ENCODE assay signal across 25 cellular contexts in the genomic region with DNA sequence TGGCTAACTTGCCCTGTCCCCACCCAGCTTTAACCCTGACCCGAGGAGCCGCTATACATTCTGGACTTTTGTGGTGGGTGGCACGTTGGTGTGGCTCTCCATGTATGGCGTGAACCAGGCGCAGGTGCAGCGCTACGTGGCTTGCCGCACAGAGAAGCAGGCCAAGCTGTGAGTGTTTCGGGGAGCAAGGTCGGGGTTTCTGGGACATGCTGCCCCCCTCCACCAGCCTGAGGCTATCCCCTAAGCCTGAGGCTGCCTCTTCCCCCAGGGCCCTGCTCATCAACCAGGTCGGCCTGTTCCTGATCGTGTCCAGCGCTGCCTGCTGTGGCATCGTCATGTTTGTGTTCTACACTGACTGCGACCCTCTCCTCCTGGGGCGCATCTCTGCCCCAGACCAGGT. TPM values are rescaled to one million over a fixed set of nuclear protein-coding genes. Genes with fewer than 3 reads are reported as not detected.
"Had no signal": no experiment of that assay in that cellular context is flagged by ENCODE, and none has a peak within 500 bp of the region (broad histone marks: within the 10 kb centered on the region; RNA-seq: fewer than 3 reads in every experiment).

No MANE protein-coding gene starts in this region.

- H3K9me3 ChIP-seq: SK-N-SH had no signal

- DNase-seq: Kasumi-1, MM.1S, NCI-H1092 treated with DMSO at 0.1 percent for 48 hours, NCI-H1436, NCI-H187, NCI-H2029, NCI-H2081 treated with DMSO at 0.1 percent for 48 hours, NCI-H2171, NCI-H226, NCI-H446, NCI-H510A, NCI-H524 treated with DMSO at 0.1 percent for 48 hours, NCI-H69, NCI-H774, RPMI8226, SHP77, SK-N-SH, SW 1271 had no signal

- H3K4me3 ChIP-seq: K562 had no signal

- H3K36me3 Mint-ChIP-seq: IgD-negative memory B cell had no signal

- H3K27ac ChIP-seq: KMS-11 had no signal

- H3K27ac Mint-ChIP-seq: IgD-negative memory B cell had no signal

- H3K4me3 Mint-ChIP-seq: IgD-negative memory B cell had no signal

- ATAC-seq: HepG2, K562 had no signal

- H3K9me3 Mint-ChIP-seq: IgD-negative memory B cell had no signal

RNA-seq across cellular contexts. Expression of a gene that starts 6.0 kb away (rescaled TPM):
- total RNA-seq: HepG2, HT1080, M059J, SK-MEL-5 had no signal
- polyA plus RNA-seq: HepG2, IgD-negative memory B cell had no signal

RNA-seq across cellular contexts. Expression of a gene that starts 56.4 kb away (rescaled TPM):
- total RNA-seq: HepG2, HT1080, K562, M059J, SK-MEL-5 had no signal
- polyA plus RNA-seq: K562 had no signal
